In genomic region chr11:119101759-119102423, GRCh38 we compare ENCODE assay signal across 1 cellular context.
TF ChIP-seq lines count a peak whose summit lies in the region.

Gene DPAGT1, minus strand, starts transcription at chr11:119101853. Its CDS starts 198 bp downstream, at chr11:119101655.

TF ChIP-seq in K562, 482 proteins besides CTCF, POLR2A, EP300 and RAD21 (continued from another document and continues in another):
- TF ChIP-seq THAP7 (CRISPR knock-in tag; IDR thresholded peaks at IDR 0.05), result no peak
- peak; percentile 83 for TF ChIP-seq ELF2 (CRISPR knock-in tag; IDR thresholded peaks at IDR 0.05)
- 0 out of 2 replicates have a peak, but pooled peaks have one; percentile 40 for TF ChIP-seq HIVEP1 (CRISPR knock-in tag; IDR thresholded peaks at IDR 0.05)
- no peak; a peak in 1 of 4 replicates for TF ChIP-seq SRF (CRISPR knock-in tag; IDR thresholded peaks at IDR 0.05)
- TF ChIP-seq ARID4B (CRISPR knock-in tag; IDR thresholded peaks at IDR 0.05), result peak; percentile 80
- no peak for TF ChIP-seq ILK (tag; IDR thresholded peaks at IDR 0.05; ENCODE audit: borderline replicate concordance, low read depth)
- TF ChIP-seq ZNF232 (CRISPR knock-in tag; IDR thresholded peaks at IDR 0.05), result no peak
- no peak for TF ChIP-seq ZBTB12 (CRISPR knock-in tag; IDR thresholded peaks at IDR 0.05)
- no peak for TF ChIP-seq ZKSCAN8 (CRISPR knock-in tag; IDR thresholded peaks at IDR 0.05)
- peak; percentile 81; the same call in 1 of the 2 replicates for TF ChIP-seq KLF13 (tag; IDR thresholded peaks at IDR 0.05; ENCODE audit: borderline replicate concordance, low read depth)
- TF ChIP-seq ZNF184 (CRISPR knock-in tag; IDR thresholded peaks at IDR 0.05), result no peak
- TF ChIP-seq ELF1 (tag; IDR thresholded peaks at IDR 0.05), result peak; percentile 91
- TF ChIP-seq JUN (IDR thresholded peaks at IDR 0.05; ENCODE audit: borderline replicate concordance, low read depth, low read length), result peak; percentile 55; the same call in 1 of the 2 replicates
- no peak for TF ChIP-seq JUN (CRISPR knock-in tag; IDR thresholded peaks at IDR 0.05; ENCODE audit: borderline replicate concordance)
- TF ChIP-seq HCFC1 (IDR thresholded peaks at IDR 0.05; ENCODE audit: low read depth, low read length), result peak; percentile 81
- TF ChIP-seq RB1 (IDR thresholded peaks at IDR 0.05; ENCODE audit: low read depth), result peak; percentile 32; the same call in 1 of the 2 replicates
- TF ChIP-seq TRIM25 (IDR thresholded peaks at IDR 0.05; ENCODE audit: borderline replicate concordance), result no peak
- TF ChIP-seq SREBF2 (CRISPR knock-in tag; IDR thresholded peaks at IDR 0.05), result no peak
- TF ChIP-seq MCM5 (IDR thresholded peaks at IDR 0.05; ENCODE audit: low read depth), result no peak
- no peak; a peak in 1 of 4 replicates for TF ChIP-seq KDM4B (IDR thresholded peaks at IDR 0.05; ENCODE audit: borderline replicate concordance in 2 of 2, low read depth in 1 of 2)
- peak; percentile 86 for TF ChIP-seq PHF20 (IDR thresholded peaks at IDR 0.05; ENCODE audit: partially characterized antibody)
- no peak for TF ChIP-seq SETDB1 (IDR thresholded peaks at IDR 0.05; ENCODE audit: low read length)
- TF ChIP-seq PCBP1 (IDR thresholded peaks at IDR 0.05; ENCODE audit: low read depth, low read length, poor library complexity, severe bottlenecking), result no peak
- no peak for TF ChIP-seq ZNF764 (CRISPR knock-in tag; IDR thresholded peaks at IDR 0.05; ENCODE audit: low read depth)
- TF ChIP-seq ESRRA (IDR thresholded peaks at IDR 0.05; ENCODE audit: borderline replicate concordance, low read depth), result peak; percentile 40; the same call in 1 of the 2 replicates
- no peak for TF ChIP-seq BRF2 (IDR thresholded peaks at IDR 0.05; ENCODE audit: borderline replicate concordance, insufficient read depth, insufficient read length)
- peak; percentile 47 for TF ChIP-seq TBP (optimal IDR thresholded peaks at IDR 0.05; ENCODE audit: low read depth, low read length)
- TF ChIP-seq IRF1 (CRISPR knock-in tag; IDR thresholded peaks at IDR 0.05; ENCODE audit: borderline replicate concordance), result no peak
- TF ChIP-seq NCOR1 (IDR thresholded peaks at IDR 0.05), result no peak
- no peak for TF ChIP-seq PTBP1 (IDR thresholded peaks at IDR 0.05; ENCODE audit: low read depth, low read length)
- TF ChIP-seq CBFB (CRISPR knock-in tag; IDR thresholded peaks at IDR 0.05), result no peak
- no peak for TF ChIP-seq ZNF347 (CRISPR knock-in tag; IDR thresholded peaks at IDR 0.05; ENCODE audit: low read depth)
- TF ChIP-seq EZH2 (IDR thresholded peaks at IDR 0.05; ENCODE audit: borderline replicate concordance, low read depth, low read length), result no peak
- no peak for TF ChIP-seq ZNF143 (CRISPR knock-in tag; IDR thresholded peaks at IDR 0.05)
- no peak for TF ChIP-seq PML (IDR thresholded peaks at IDR 0.05; ENCODE audit: low read length)
- no peak for TF ChIP-seq SNRNP70 (optimal IDR thresholded peaks at IDR 0.05; ENCODE audit: low read depth, low read length)
- TF ChIP-seq RUNX1 (IDR thresholded peaks at IDR 0.05; ENCODE audit: low read depth), result no peak
- TF ChIP-seq THAP12 (CRISPR knock-in tag; IDR thresholded peaks at IDR 0.05), result no peak
- TF ChIP-seq ZNF324 (CRISPR knock-in tag; IDR thresholded peaks at IDR 0.05), result no peak
- TF ChIP-seq RCOR1 (IDR thresholded peaks at IDR 0.05; ENCODE audit: borderline replicate concordance in 1 of 2, low read depth in 2 of 2, low read length in 2 of 2), result peak in 1 of 2 experiments; percentile 77; a peak in 2 of 4 replicates
- 0 out of 2 replicates have a peak, but pooled peaks have one; percentile 11 for TF ChIP-seq TRIM28 (IDR thresholded peaks at IDR 0.05)
- peak; percentile 96 for TF ChIP-seq MXD1 (CRISPR knock-in tag; IDR thresholded peaks at IDR 0.05; ENCODE audit: borderline replicate concordance, poor library complexity, severe bottlenecking)
- TF ChIP-seq ZBTB26 (CRISPR knock-in tag; IDR thresholded peaks at IDR 0.05), result peak; percentile 71; the same call in 1 of the 2 replicates
- TF ChIP-seq ZFX (CRISPR knock-in tag; IDR thresholded peaks at IDR 0.05), result peak; percentile 73
- TF ChIP-seq CEBPZ (IDR thresholded peaks at IDR 0.05; ENCODE audit: borderline replicate concordance, low read depth, low read length), result no peak
- no peak for TF ChIP-seq TCF3 (CRISPR knock-in tag; IDR thresholded peaks at IDR 0.05)
- no peak for TF ChIP-seq TARDBP (IDR thresholded peaks at IDR 0.05)
- TF ChIP-seq TAF9B (IDR thresholded peaks at IDR 0.05; ENCODE audit: partially characterized antibody), result peak; percentile 56
- TF ChIP-seq NELFE (IDR thresholded peaks at IDR 0.05; ENCODE audit: insufficient read depth, insufficient read length), result no peak
